In genomic region chr17:42832934-42833770, GRCh38 we compare ENCODE assay signal across 1 cellular context.
TF ChIP-seq lines count a peak whose summit lies in the region.

Gene PSME3 (plus strand): TSS chr17:42833397. CDS start chr17:42833632, 235 bp downstream.

TF ChIP-seq in GM23338, 12 proteins besides CTCF, POLR2A, EP300 and RAD21 (continued from another document):
- no peak for TF ChIP-seq ZNF462 (CRISPR knock-in tag; IDR thresholded peaks at IDR 0.05)
